In the genomic region with DNA sequence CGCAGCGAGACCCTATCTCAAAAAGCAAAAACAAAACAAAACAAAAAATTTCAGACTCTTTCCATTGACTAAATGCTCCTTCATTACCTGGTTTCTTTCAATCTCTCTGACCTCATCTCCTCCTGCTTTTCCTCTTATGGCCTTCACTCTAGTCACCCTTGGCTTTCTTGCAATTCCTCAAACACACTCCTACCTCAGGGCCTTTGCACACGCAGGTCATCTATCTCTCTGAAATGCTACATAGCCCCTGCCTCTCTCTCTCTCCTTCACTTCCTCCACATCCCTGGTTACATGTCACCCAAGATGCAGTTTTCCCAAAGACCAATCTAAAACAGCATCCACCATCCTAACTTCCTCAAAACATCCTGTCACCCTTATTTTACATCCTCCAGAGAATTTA, we compare ENCODE assay signal across 2 cellular contexts.
A peak's percentile ranks its signal among the peaks of the same experiment; 100 is the strongest.
TF ChIP-seq lines count a peak whose summit lies in the region.

No MANE protein-coding gene starts in this region.

TF ChIP-seq in H1, 55 proteins besides CTCF, POLR2A, EP300 and RAD21:
- no peak for TF ChIP-seq SIRT6 (IDR thresholded peaks at IDR 0.05; ENCODE audit: low read length)
- 0 out of 2 replicates have a peak, but pooled peaks have one; percentile 12 for TF ChIP-seq KDM1A (IDR thresholded peaks at IDR 0.05; ENCODE audit: borderline replicate concordance, low read length)

TF ChIP-seq in SK-N-SH, 30 proteins besides CTCF, POLR2A, EP300 and RAD21:
- no peak for TF ChIP-seq TEAD4 (IDR thresholded peaks at IDR 0.05; ENCODE audit: borderline replicate concordance, insufficient read depth)
- TF ChIP-seq, protein P1, sequence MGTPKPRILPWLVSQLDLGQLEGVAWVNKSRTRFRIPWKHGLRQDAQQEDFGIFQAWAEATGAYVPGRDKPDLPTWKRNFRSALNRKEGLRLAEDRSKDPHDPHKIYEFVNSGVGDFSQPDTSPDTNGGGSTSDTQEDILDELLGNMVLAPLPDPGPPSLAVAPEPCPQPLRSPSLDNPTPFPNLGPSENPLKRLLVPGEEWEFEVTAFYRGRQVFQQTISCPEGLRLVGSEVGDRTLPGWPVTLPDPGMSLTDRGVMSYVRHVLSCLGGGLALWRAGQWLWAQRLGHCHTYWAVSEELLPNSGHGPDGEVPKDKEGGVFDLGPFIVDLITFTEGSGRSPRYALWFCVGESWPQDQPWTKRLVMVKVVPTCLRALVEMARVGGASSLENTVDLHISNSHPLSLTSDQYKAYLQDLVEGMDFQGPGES (IDR thresholded peaks at IDR 0.05; ENCODE audit: low read depth, low read length) = no peak
- TF ChIP-seq SMC3 (IDR thresholded peaks at IDR 0.05; ENCODE audit: low read depth, low read length) = no peak
- no peak for TF ChIP-seq YY1 (IDR thresholded peaks at IDR 0.05; ENCODE audit: low read depth)
- TF ChIP-seq TAF1 (IDR thresholded peaks at IDR 0.05; ENCODE audit: borderline replicate concordance, low read depth, low read length) = no peak
- TF ChIP-seq POLR2AphosphoS5 (IDR thresholded peaks at IDR 0.05; ENCODE audit: low read depth, low read length) = no peak
- no peak for TF ChIP-seq GABPA (IDR thresholded peaks at IDR 0.05; ENCODE audit: low read depth)
- no peak for TF ChIP-seq SIN3A (IDR thresholded peaks at IDR 0.05; ENCODE audit: borderline replicate concordance, low read depth, low read length)
- TF ChIP-seq NFIC (IDR thresholded peaks at IDR 0.05; ENCODE audit: borderline replicate concordance) = no peak
- TF ChIP-seq, protein P2, sequence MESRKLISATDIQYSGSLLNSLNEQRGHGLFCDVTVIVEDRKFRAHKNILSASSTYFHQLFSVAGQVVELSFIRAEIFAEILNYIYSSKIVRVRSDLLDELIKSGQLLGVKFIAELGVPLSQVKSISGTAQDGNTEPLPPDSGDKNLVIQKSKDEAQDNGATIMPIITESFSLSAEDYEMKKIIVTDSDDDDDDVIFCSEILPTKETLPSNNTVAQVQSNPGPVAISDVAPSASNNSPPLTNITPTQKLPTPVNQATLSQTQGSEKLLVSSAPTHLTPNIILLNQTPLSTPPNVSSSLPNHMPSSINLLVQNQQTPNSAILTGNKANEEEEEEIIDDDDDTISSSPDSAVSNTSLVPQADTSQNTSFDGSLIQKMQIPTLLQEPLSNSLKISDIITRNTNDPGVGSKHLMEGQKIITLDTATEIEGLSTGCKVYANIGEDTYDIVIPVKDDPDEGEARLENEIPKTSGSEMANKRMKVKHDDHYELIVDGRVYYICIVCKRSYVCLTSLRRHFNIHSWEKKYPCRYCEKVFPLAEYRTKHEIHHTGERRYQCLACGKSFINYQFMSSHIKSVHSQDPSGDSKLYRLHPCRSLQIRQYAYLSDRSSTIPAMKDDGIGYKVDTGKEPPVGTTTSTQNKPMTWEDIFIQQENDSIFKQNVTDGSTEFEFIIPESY (IDR thresholded peaks at IDR 0.05; ENCODE audit: borderline replicate concordance, low read depth) = no peak
- TF ChIP-seq GATA2 (CRISPR knock-in tag; IDR thresholded peaks at IDR 0.05) = no peak
- no peak for TF ChIP-seq FOXJ3 (CRISPR knock-in tag; IDR thresholded peaks at IDR 0.05)
- TF ChIP-seq, protein P3, sequence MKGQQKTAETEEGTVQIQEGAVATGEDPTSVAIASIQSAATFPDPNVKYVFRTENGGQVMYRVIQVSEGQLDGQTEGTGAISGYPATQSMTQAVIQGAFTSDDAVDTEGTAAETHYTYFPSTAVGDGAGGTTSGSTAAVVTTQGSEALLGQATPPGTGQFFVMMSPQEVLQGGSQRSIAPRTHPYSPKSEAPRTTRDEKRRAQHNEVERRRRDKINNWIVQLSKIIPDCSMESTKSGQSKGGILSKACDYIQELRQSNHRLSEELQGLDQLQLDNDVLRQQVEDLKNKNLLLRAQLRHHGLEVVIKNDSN (IDR thresholded peaks at IDR 0.05; ENCODE audit: borderline replicate concordance, low read depth) = no peak
- TF ChIP-seq, protein P4, sequence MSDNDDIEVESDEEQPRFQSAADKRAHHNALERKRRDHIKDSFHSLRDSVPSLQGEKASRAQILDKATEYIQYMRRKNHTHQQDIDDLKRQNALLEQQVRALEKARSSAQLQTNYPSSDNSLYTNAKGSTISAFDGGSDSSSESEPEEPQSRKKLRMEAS (IDR thresholded peaks at IDR 0.05; ENCODE audit: low read depth) = no peak
